Comparison of ENCODE assay signal across 8 cellular contexts in genomic region chr9:136437839-136438547, GRCh38. TPM values are rescaled to one million over a fixed set of nuclear protein-coding genes. Genes with fewer than 3 reads are reported as not detected.
DNase-seq lines count a peak whose midpoint lies in the region; ATAC-seq, FAIRE-seq and TF ChIP-seq lines count a peak whose summit lies in the region.

No MANE protein-coding gene starts in this region.

- H3K4me3 ChIP-seq in AG04450 (ENCODE audit: low read depth, low read length), result peak overlapping the region; percentile 69
- peak overlapping the region; percentile 77 for H3K4me3 ChIP-seq in bronchial epithelial cell (ENCODE audit: low read depth, low read length)
- peak overlapping the region; percentile 72 to 73 for H3K4me3 ChIP-seq in mucosa of rectum (ENCODE audit: low read length in 2 of 2)

- peak overlapping the region; percentile 37 to 76 (median 43) for H3K27ac Mint-ChIP-seq in IgD-negative memory B cell

- ATAC-seq in HG03439 (IDR thresholded peaks at IDR 0.05; ENCODE audit: unreplicated experiment) (no peak), GM18861 (IDR thresholded peaks at IDR 0.05; ENCODE audit: unreplicated experiment) (no peak), GM19023 (IDR thresholded peaks at IDR 0.05; ENCODE audit: unreplicated experiment) (no peak)

- FAIRE-seq in bronchial epithelial cell (lab: Jason Lieb, UNC), result no peak

- POLR2A ChIA-PET in AG04450 (lab: Yijun Ruan, JAX), result no interaction called here

- H3K27me3 Mint-ChIP-seq in IgD-negative memory B cell, result no peaks in the 10 kb centered on the region

- H3K4me1 ChIP-seq in mucosa of rectum (ENCODE audit: control insufficient read depth in 2 of 2, insufficient read depth in 2 of 2, low read length in 2 of 2), result peaks cover 16 to 17% of the 10 kb centered on the region in 2 donors

- TF ChIP-seq CTCF in AG04450 (IDR thresholded peaks at IDR 0.05; ENCODE audit: low read depth, low read length) (no peak), bronchial epithelial cell (IDR thresholded peaks at IDR 0.05; ENCODE audit: insufficient read depth, low read length, severe bottlenecking) (no peak)

- H3K9me3 ChIP-seq in AG04450 (ENCODE audit: control insufficient read depth, insufficient read depth, low read length) (peaks cover 5% of the 10 kb centered on the region; the same call in 1 of the 2 replicates), mucosa of rectum (ENCODE audit: control insufficient read depth in 2 of 2, low read length in 2 of 2) (no peaks in the 10 kb centered on the region)

- H3K36me3 ChIP-seq in bronchial epithelial cell (ENCODE audit: control insufficient read depth, insufficient read depth, low read length) (peaks cover 15% of the 10 kb centered on the region), mucosa of rectum (ENCODE audit: control insufficient read depth in 2 of 2, insufficient read depth in 2 of 2, low read length in 2 of 2) (peaks cover 7 to 27% of the 10 kb centered on the region in 2 donors)

- H3K9ac ChIP-seq in mucosa of rectum (ENCODE audit: low read depth in 1 of 2, low read length in 2 of 2), result peak overlapping the region; percentile 44 to 80

- peaks cover 7 to 22% (median 17%) of the 10 kb centered on the region in 3 donors for H3K4me1 Mint-ChIP-seq in IgD-negative memory B cell

- DNase-seq in AG04450 (ENCODE audit: low read depth, low spot score) (no peak), bronchial epithelial cell (ENCODE audit: low read depth) (peak; percentile 11)
- DNase-seq in stimulated activated CD4-positive, alpha-beta T cell treated with anti-CD3 and anti-CD28 coated beads, Interleukin-4, amount 100 ng/mL, for 1 hour, result no peak

- CTCF ChIA-PET in AG04450 (lab: Charles Lee), result no interaction called here

- peak overlapping the region; percentile 81 to 95 (median 88) for H3K4me3 Mint-ChIP-seq in IgD-negative memory B cell

- H3K36me3 Mint-ChIP-seq in IgD-negative memory B cell, result no peaks in the 10 kb centered on the region

- H3K9me3 Mint-ChIP-seq in IgD-negative memory B cell, result no peaks in the 10 kb centered on the region

- H3K27me3 ChIP-seq in AG04450 (ENCODE audit: control insufficient read depth, insufficient read depth, low read length) (no peaks in the 10 kb centered on the region), bronchial epithelial cell (ENCODE audit: control insufficient read depth, insufficient read depth, low read length) (no peaks in the 10 kb centered on the region), mucosa of rectum (ENCODE audit: control insufficient read depth in 2 of 2, insufficient read depth in 2 of 2, low read length in 2 of 2) (no peaks in the 10 kb centered on the region)

- H3K27ac ChIP-seq in AG04450 (ENCODE audit: low read depth, low read length) (no peak overlapping the region), mucosa of rectum (ENCODE audit: low read depth in 2 of 2, low read length in 2 of 2) (no peak overlapping the region)

RNA-seq across cellular contexts. Expression of gene INPP5E, which starts 1.7 kb away (rescaled TPM):
- polyA plus RNA-seq in AG04450 (2011; rRNA removed), result 4.3 and 5.2 TPM in 2 replicates
- 4.0 and 4.9 TPM in 2 replicates for polyA minus RNA-seq in AG04450 (2011; rRNA and poly(A)+ RNA removed)
- polyA plus RNA-seq in IgD-negative memory B cell, result 6.9 TPM
- total RNA-seq in bronchial epithelial cell, result 2.4 and 3.1 TPM in 2 replicates

RNA-seq across cellular contexts. Expression of gene PMPCA, which starts 27.5 kb away (rescaled TPM):
- polyA plus RNA-seq in AG04450 (2011; rRNA removed) (53.8 and 65.8 TPM in 2 replicates), IgD-negative memory B cell (35.0 TPM)
- polyA minus RNA-seq in AG04450 (2011; rRNA and poly(A)+ RNA removed), result 33.4 and 33.7 TPM in 2 replicates
- 39.2 and 43.2 TPM in 2 replicates for total RNA-seq in bronchial epithelial cell

RNA-seq across cellular contexts. Expression of gene ENTR1, which starts 27.6 kb away (rescaled TPM):
- 31.5 and 33.8 TPM in 2 replicates for polyA plus RNA-seq in AG04450 (2011; rRNA removed)
- 15.0 and 21.7 TPM in 2 replicates for polyA minus RNA-seq in AG04450 (2011; rRNA and poly(A)+ RNA removed)
- polyA plus RNA-seq in IgD-negative memory B cell, result 7.4 TPM
- 48.9 and 89.0 TPM in 2 replicates for total RNA-seq in bronchial epithelial cell

RNA-seq across cellular contexts. Expression of gene SNAPC4, which starts 38.0 kb away (rescaled TPM):
- polyA plus RNA-seq in AG04450 (2011; rRNA removed), result 2.2 and 2.4 TPM in 2 replicates
- polyA minus RNA-seq in AG04450 (2011; rRNA and poly(A)+ RNA removed), result 3.4 and 5.4 TPM in 2 replicates
- polyA plus RNA-seq in IgD-negative memory B cell, result 3.8 TPM
- total RNA-seq in bronchial epithelial cell, result 3.7 and 3.8 TPM in 2 replicates

RNA-seq across cellular contexts. Expression of gene SEC16A, which starts 44.8 kb away (rescaled TPM):
- 23.2 and 30.7 TPM in 2 replicates for polyA plus RNA-seq in AG04450 (2011; rRNA removed)
- polyA minus RNA-seq in AG04450 (2011; rRNA and poly(A)+ RNA removed), result 34.9 and 45.8 TPM in 2 replicates
- 30.1 TPM for polyA plus RNA-seq in IgD-negative memory B cell
- 13.7 and 20.5 TPM in 2 replicates for total RNA-seq in bronchial epithelial cell
